ENCODE assay signal across 16 cellular contexts in genomic region chr3:22966349-22966748, GRCh38.
DNase-seq lines count a peak whose midpoint lies in the region; ATAC-seq and TF ChIP-seq lines count a peak whose summit lies in the region.
"Had no signal": no experiment of that assay in that cellular context is flagged by ENCODE, and none has a peak within 500 bp of the region (broad histone marks: within the 10 kb centered on the region; RNA-seq: fewer than 3 reads in every experiment).

No MANE protein-coding gene starts in this region.

- intact Hi-C loops in esophagus squamous epithelium (cut with DNase I): loop anchor here (10.0 kb wide), 1 partner anchor 402 kb away; no protein-coding TSS in a partner anchor

- TF ChIP-seq POLR2A in esophagus squamous epithelium (IDR thresholded peaks at IDR 0.05) (no peak), GM18505 (IDR thresholded peaks at IDR 0.05; ENCODE audit: borderline replicate concordance, extremely low read depth, insufficient read depth, insufficient read length) (no peak)

- no peak for TF ChIP-seq CTCF in esophagus squamous epithelium (IDR thresholded peaks at IDR 0.05)

- no peaks in the 10 kb centered on the region for H3K36me3 ChIP-seq in esophagus squamous epithelium
- H3K36me3 ChIP-seq: BLaER1 treated with 17β-estradiol and CSF1 and Interleukin-3, amounts not matched to agents 10 nM and 100 nM; HAP-1 had no signal

- DNase-seq in esophagus squamous epithelium (lab: John Stamatoyannopoulos, UW) (no peak), ACHN (no peak)
- DNase-seq: AML-193; CD4-positive, CD25-positive, alpha-beta regulatory T cell; DMS53; GF-D8; Kasumi-1 had no signal

- no peaks in the 10 kb centered on the region for H3K4me1 ChIP-seq in esophagus squamous epithelium
- H3K4me1 ChIP-seq: HAP-1 had no signal

- no peaks in the 10 kb centered on the region for H3K9me3 ChIP-seq in esophagus squamous epithelium
- H3K9me3 ChIP-seq: BLaER1 treated with 17β-estradiol and CSF1 and Interleukin-3, amounts not matched to agents 10 nM and 100 nM; HAP-1 had no signal

- in situ Hi-C loops in ACHN (cut with HindIII; ENCODE audit: low pct_ligation_motif_present, low pct_unique_long_range_greater_than_20kb, low sequenced_read_pairs): no loop called here

- H3K27me3 ChIP-seq in esophagus squamous epithelium: peaks cover 0 to 6% (median 0%) of the 10 kb centered on the region in 4 donors
- H3K27me3 ChIP-seq: BLaER1 treated with 17β-estradiol and CSF1 and Interleukin-3, amounts not matched to agents 10 nM and 100 nM had no signal

- H3K27ac ChIP-seq in esophagus squamous epithelium: no peak overlapping the region
- H3K27ac ChIP-seq: 22Rv1; BLaER1 treated with 17β-estradiol and CSF1 and Interleukin-3, amounts not matched to agents 10 nM and 100 nM had no signal

- ATAC-seq in GM18511 (IDR thresholded peaks at IDR 0.05; ENCODE audit: unreplicated experiment): peak; percentile 51
- peak; percentile 52 for ATAC-seq in GM19452 (IDR thresholded peaks at IDR 0.05; ENCODE audit: unreplicated experiment)
- ATAC-seq in HG02981 (IDR thresholded peaks at IDR 0.05; ENCODE audit: unreplicated experiment): peak; percentile 60
- peak; percentile 45 for ATAC-seq in HG03469 (IDR thresholded peaks at IDR 0.05; ENCODE audit: unreplicated experiment)
- ATAC-seq in GM18505 (IDR thresholded peaks at IDR 0.05; ENCODE audit: unreplicated experiment): no peak
- ATAC-seq: K562 had no signal

- H3K4me3 ChIP-seq in esophagus squamous epithelium: no peak overlapping the region
- H3K4me3 ChIP-seq: BLaER1 treated with 17β-estradiol and CSF1 and Interleukin-3, amounts not matched to agents 10 nM and 100 nM; HAP-1; K562 had no signal
